Comparison of ENCODE assay signal across 17 cellular contexts in genomic region chr5:42874621-42875198, GRCh38.
DNase-seq lines count a peak whose midpoint lies in the region; ATAC-seq and TF ChIP-seq lines count a peak whose summit lies in the region.
"Had no signal": no experiment of that assay in that cellular context is flagged by ENCODE, and none has a peak within 500 bp of the region (broad histone marks: within the 10 kb centered on the region; RNA-seq: fewer than 3 reads in every experiment).

No MANE protein-coding gene starts in this region.

- no peak for TF ChIP-seq EP300 in transverse colon (IDR thresholded peaks at IDR 0.05; ENCODE audit: low read depth)

- H3K27ac ChIP-seq in hepatocyte, result peak overlapping the region; percentile 91
- peak overlapping the region; percentile 85 to 87 for H3K27ac ChIP-seq in liver (ENCODE audit: low read depth in 1 of 2, low read length in 2 of 2)
- H3K27ac ChIP-seq in transverse colon, result peak overlapping the region in 3 of 4 donors; percentile 41 to 77 (median 63)
- H3K27ac ChIP-seq: 22Rv1, A549, C4-2B had no signal

- no TSS peak for BruUV-seq in Caco-2 (replicated peaks; lab: Mats Ljungman, UMichigan)

- H3K36me3 Mint-ChIP-seq in Caco-2 (ENCODE audit: insufficient read depth, unreplicated experiment), result no peaks in the 10 kb centered on the region

- H3K4me1 Mint-ChIP-seq in Caco-2 (ENCODE audit: low read depth, unreplicated experiment), result peaks cover 49% of the 10 kb centered on the region

- H3K36me3 ChIP-seq in Caco-2 (ENCODE audit: control insufficient read depth, insufficient read depth, low read length) (no peaks in the 10 kb centered on the region; the same call in 1 of the 2 replicates), hepatocyte (replicated peaks; ENCODE audit: insufficient read depth, low read depth) (no peaks in the 10 kb centered on the region), liver (ENCODE audit: control insufficient read depth in 4 of 4, insufficient read depth in 3 of 4, low read depth in 1 of 4, low read length in 3 of 4) (no peaks in the 10 kb centered on the region), transverse colon (no peaks in the 10 kb centered on the region)

- DNase-seq in Caco-2, result peak in 1 of 2 experiments; percentile 37
- peak; percentile 45 for DNase-seq in hepatocyte (ENCODE audit: low spot score)
- peak; percentile 27 for DNase-seq in transverse colon
- no peak for DNase-seq in NCI-H1105 (lab: John Stamatoyannopoulos, UW)
- no peak for DNase-seq in globus pallidus (ENCODE audit: low spot score)
- DNase-seq: AML-193; CD4-positive, alpha-beta T cell; DMS153; DMS79 treated with DMSO at 0.1 percent for 48 hours; GF-D8; HCEC 1CT had no signal

- H3K9me3 ChIP-seq in Caco-2 (no peaks in the 10 kb centered on the region), hepatocyte (ENCODE audit: low read depth) (no peaks in the 10 kb centered on the region), liver (ENCODE audit: control insufficient read depth in 4 of 4, low read length in 3 of 4) (no peaks in the 10 kb centered on the region), transverse colon (no peaks in the 10 kb centered on the region)
- H3K9me3 ChIP-seq: A549 had no signal

- ATAC-seq in HG02981 (IDR thresholded peaks at IDR 0.05; ENCODE audit: unreplicated experiment), result no peak
- ATAC-seq: A549, GM23338 had no signal

- CTCF ChIA-PET in Caco-2 (lab: Charles Lee), result interaction anchor here (0.9 to 1.3 kb wide), 5 partner anchors 15 to 452 kb away, joined by 3 read pairs; partner anchors contain the start of gene GHR

- 58% methylated on average over 2 of the region's 2 CpGs for WGBS in hepatocyte (ENCODE audit: low lambda C conversion rate, missing lambda C conversion rate)
- 27% methylated on average over 2 of the region's 2 CpGs for WGBS in liver
- WGBS in transverse colon (ENCODE audit: low coverage in 1 of 2), 2 donors, result 25 to 58% methylated on average over 1 to 2 of the region's 2 CpGs

- TF ChIP-seq POLR2A in transverse colon (IDR thresholded peaks at IDR 0.05), result no peak

- POLR2A ChIA-PET in Caco-2 (lab: Charles Lee), result no interaction called here

- peak; percentile 40 to 58 for TF ChIP-seq RAD21 in liver (IDR thresholded peaks at IDR 0.05)

- no peak overlapping the region for H3K4me3 Mint-ChIP-seq in Caco-2 (ENCODE audit: unreplicated experiment)
- H3K4me3 Mint-ChIP-seq: CD4-positive, alpha-beta T cell; GM23338 had no signal

- H3K79me2 ChIP-seq in hepatocyte, result no peaks in the 10 kb centered on the region

- no peak overlapping the region for H2AFZ ChIP-seq in hepatocyte

- in situ Hi-C loops in transverse colon (cut with MboI; ENCODE audit: low pct_ligation_motif_present in 1 of 4, low pct_unique_long_range_greater_than_20kb in 1 of 4, low sequenced_read_pairs in 3 of 4), result loop anchor here in 2 of 4 donors (25.0 kb wide), 1 partner anchor 1012 kb away; the partner anchor contains the start of gene OXCT1 (in 2 of the 2)

- no peaks in the 10 kb centered on the region for H3K9me3 Mint-ChIP-seq in Caco-2 (ENCODE audit: unreplicated experiment)

- H3K4me3 ChIP-seq in Caco-2 (ENCODE audit: low read depth, low read length) (no peak overlapping the region), hepatocyte (no peak overlapping the region), liver (ENCODE audit: low read depth in 1 of 3, low read length in 3 of 3) (no peak overlapping the region), transverse colon (no peak overlapping the region)
- H3K4me3 ChIP-seq: A549, GM23338 had no signal

- no peaks in the 10 kb centered on the region for H3K27me3 Mint-ChIP-seq in Caco-2 (ENCODE audit: insufficient read depth, unreplicated experiment)

- TF ChIP-seq CTCF in Caco-2 (IDR thresholded peaks at IDR 0.05; ENCODE audit: insufficient read depth in 1 of 2, low read depth in 1 of 2, low read length in 1 of 2, severe bottlenecking in 1 of 2, unreplicated experiment in 1 of 2) (no peak), hepatocyte (IDR thresholded peaks at IDR 0.05; ENCODE audit: poor library complexity) (no peak), liver (IDR thresholded peaks at IDR 0.05; ENCODE audit: low read depth, low read length, missing input control) (no peak), transverse colon (IDR thresholded peaks at IDR 0.05) (no peak)

- intact Hi-C loops in Caco-2 (cut with micrococcal nuclease; ENCODE audit: unreplicated experiment), result loop anchor here (2.0 kb wide), 1 partner anchor 20 kb away; no protein-coding TSS in a partner anchor
- intact Hi-C loops in transverse colon (cut with DNase I; ENCODE audit: low total_unique reads), result no loop called here

- no peaks in the 10 kb centered on the region for H3K9me2 ChIP-seq in hepatocyte (replicated peaks; ENCODE audit: insufficient read depth)

- H3K4me2 ChIP-seq in hepatocyte, result peak overlapping the region; percentile 60
- H3K4me2 ChIP-seq: A549, GM23338 had no signal

- H4K20me1 ChIP-seq in hepatocyte (ENCODE audit: insufficient read depth, poor library complexity, severe bottlenecking), result no peaks in the 10 kb centered on the region

- H3K9ac ChIP-seq in liver (ENCODE audit: low read depth in 1 of 2, low read length in 2 of 2), result peak overlapping the region in 1 of 2 donors; percentile 49

- H3K27ac Mint-ChIP-seq in Caco-2 (ENCODE audit: unreplicated experiment), result peak overlapping the region; percentile 4
- H3K27ac Mint-ChIP-seq: CD4-positive, alpha-beta T cell; GM23338 had no signal

- H3K27me3 ChIP-seq in Caco-2 (replicated peaks; ENCODE audit: control insufficient read depth, insufficient read depth, low read length), result no peaks in the 10 kb centered on the region
- H3K27me3 ChIP-seq in hepatocyte, result no peaks in the 10 kb centered on the region
- H3K27me3 ChIP-seq in liver (ENCODE audit: control insufficient read depth in 4 of 4, insufficient read depth in 4 of 4, low read length in 3 of 4), result no peaks in the 10 kb centered on the region
- H3K27me3 ChIP-seq in transverse colon, result no peaks in the 10 kb centered on the region

- peaks cover 58% of the 10 kb centered on the region for H3K4me1 ChIP-seq in Caco-2
- peaks cover 69% of the 10 kb centered on the region for H3K4me1 ChIP-seq in hepatocyte (ENCODE audit: insufficient read depth)
- peaks cover 13 to 70% (median 53%) of the 10 kb centered on the region in 4 donors for H3K4me1 ChIP-seq in liver (ENCODE audit: control insufficient read depth in 4 of 4, insufficient read depth in 4 of 4, low read length in 3 of 4)
- H3K4me1 ChIP-seq in transverse colon, result peaks cover 17 to 54% (median 34%) of the 10 kb centered on the region in 4 donors
- H3K4me1 ChIP-seq: A549 had no signal

TF ChIP-seq in liver, 16 proteins besides CTCF, POLR2A, EP300 and RAD21 (continues in another document):
- TF ChIP-seq JUND (IDR thresholded peaks at IDR 0.05) (peak; percentile 67 to 81), FOXA1 (IDR thresholded peaks at IDR 0.05) (peak; percentile 17), RXRA (IDR thresholded peaks at IDR 0.05) (peak; percentile 65 to 66), HNF4A (conservative IDR thresholded peaks at IDR 0.05) (peak; percentile 98 to 99), TAF1 (conservative IDR thresholded peaks at IDR 0.05) (no peak), ATF3 (IDR thresholded peaks at IDR 0.05) (peak; percentile 37), FOXA2 (IDR thresholded peaks at IDR 0.05) (peak; percentile 16), NR2F2 (IDR thresholded peaks at IDR 0.05) (no peak), HNF4G (IDR thresholded peaks at IDR 0.05) (peak; percentile 95), SP1 (IDR thresholded peaks at IDR 0.05) (peak; percentile 95), GABPA (IDR thresholded peaks at IDR 0.05 in 1 of 2, conservative IDR thresholded peaks at IDR 0.05 in 1 of 2) (peak in 1 of 2 donors; percentile 75), ZBTB33 (IDR thresholded peaks at IDR 0.05) (peak; percentile 41), YY1 (IDR thresholded peaks at IDR 0.05) (peak; percentile 37)
- TF ChIP-seq, protein P1, sequence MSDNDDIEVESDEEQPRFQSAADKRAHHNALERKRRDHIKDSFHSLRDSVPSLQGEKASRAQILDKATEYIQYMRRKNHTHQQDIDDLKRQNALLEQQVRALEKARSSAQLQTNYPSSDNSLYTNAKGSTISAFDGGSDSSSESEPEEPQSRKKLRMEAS (IDR thresholded peaks at IDR 0.05), result peak; percentile 82

Comparison
In these comparisons a context has a peak if more than half of its experiments do, and no peak if none do; other contexts are left out.
1. DNase-seq: peak in hepatocyte (single experiment) and transverse colon (single experiment); none in NCI-H1105 (single experiment) and globus pallidus (single experiment).
2. Peak in every context shown above with its lines, with median percentiles within 50 percentile points of each other: H3K27ac ChIP-seq.